In the genomic region with DNA sequence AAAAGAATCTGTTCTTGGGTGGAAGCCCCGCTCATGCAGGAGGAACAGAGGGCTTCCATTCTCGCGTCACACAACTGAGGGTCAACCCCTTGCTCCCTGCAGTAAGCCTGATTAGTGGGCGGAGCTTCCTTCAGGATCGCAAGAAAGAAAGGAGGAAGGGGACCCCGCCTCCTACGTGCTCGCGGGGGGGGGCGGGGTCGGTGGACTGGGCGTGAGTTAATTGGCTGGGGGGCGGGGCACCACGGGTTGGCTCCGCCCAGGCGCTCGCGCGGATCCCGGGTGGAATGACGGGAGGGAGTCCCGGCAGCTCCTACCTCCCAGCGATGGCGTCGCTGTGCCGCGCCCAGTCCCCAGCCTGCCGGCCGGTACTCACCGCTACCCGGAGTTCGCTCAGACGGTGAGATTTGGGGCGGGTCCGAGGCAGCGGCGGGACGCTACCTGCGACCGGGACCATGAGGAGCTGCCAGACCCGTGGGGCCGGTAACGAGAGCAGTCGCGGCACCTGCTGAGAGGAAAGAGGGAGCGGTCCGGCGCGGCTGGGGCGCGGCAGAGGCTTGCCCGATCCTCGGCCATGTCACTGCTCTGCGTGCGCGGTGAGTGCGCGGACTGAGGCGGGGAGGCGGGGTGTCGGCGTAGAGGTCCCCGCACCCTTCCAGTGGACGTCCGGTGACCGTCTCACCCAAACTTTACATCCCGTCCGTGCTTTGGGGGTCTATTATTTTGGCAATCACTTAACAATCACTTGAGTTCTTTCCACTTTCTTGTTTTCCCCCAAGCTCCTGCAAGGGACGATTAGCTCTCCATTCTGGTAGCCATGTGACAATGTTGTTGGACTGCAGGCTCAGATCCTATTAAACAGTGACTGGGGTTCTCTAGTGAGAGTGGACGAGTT, we compare ENCODE assay signal across 8 cellular contexts. TPM values are rescaled to one million over a fixed set of nuclear protein-coding genes. Genes with fewer than 3 reads are reported as not detected.
DNase-seq lines count a peak whose midpoint lies in the region; ATAC-seq and TF ChIP-seq lines count a peak whose summit lies in the region.

A gene (plus strand): TSS at position 297 of the 892 bp plus-strand sequence. CDS start 275 bp downstream, at position 572.

- POLR2A ChIA-PET in CD8-positive, alpha-beta T cell (lab: Charles Lee), result interaction anchor here (1.7 kb wide), 1 partner anchor 45 kb away, joined by 4 read pairs; no protein-coding TSS in a partner anchor
- POLR2A ChIA-PET in RWPE1 (lab: Yijun Ruan, JAX; ENCODE audit: low non-redundant PET), result interaction anchor here (0.6 to 0.8 kb wide), 4 partner anchors 12 to 46 kb away, joined by 3 to 7 read pairs (median 3); a partner anchor contains a TSS

- peak within 1 kb of the TSS; percentile 92 for H3K4me3 Mint-ChIP-seq in CD8-positive, alpha-beta T cell
- H3K4me3 Mint-ChIP-seq in natural killer cell, result peak within 1 kb of the TSS; percentile 92
- H3K4me3 Mint-ChIP-seq in stimulated activated naive B cell treated with anti-CD40 and anti-IgM and Interleukin-4, amounts not matched to agents 10 μg/mL and 1 μg/mL and 100 μg/mL, for 72 hours, result peak within 1 kb of the TSS; percentile 88 to 91

- peak within 1 kb of the TSS; percentile 38; the same call in 1 of the 2 replicates for H3K9ac ChIP-seq in KMS-11

- peak within 1 kb of the TSS; percentile 19 for H3K27ac Mint-ChIP-seq in CD8-positive, alpha-beta T cell
- H3K27ac Mint-ChIP-seq in natural killer cell, result peak within 1 kb of the TSS in 1 of 2 donors; percentile 77
- peak within 1 kb of the TSS; percentile 42 for H3K27ac Mint-ChIP-seq in stimulated activated naive B cell treated with anti-CD40 and anti-IgM and Interleukin-4, amounts not matched to agents 10 μg/mL and 1 μg/mL and 100 μg/mL, for 72 hours

- no peaks in the 10 kb centered on the region for H3K27me3 ChIP-seq in CD8-positive, alpha-beta T cell (ENCODE audit: insufficient read depth, low read length)
- H3K27me3 ChIP-seq in KMS-11 (ENCODE audit: insufficient read depth, low read depth), result no peaks in the 10 kb centered on the region

- peaks cover 7% of the 10 kb centered on the region for H3K27me3 Mint-ChIP-seq in CD8-positive, alpha-beta T cell (ENCODE audit: low read depth)
- peaks cover 7 to 20% of the 10 kb centered on the region in 2 donors for H3K27me3 Mint-ChIP-seq in natural killer cell (ENCODE audit: low read depth in 2 of 2)
- H3K27me3 Mint-ChIP-seq in stimulated activated naive B cell treated with anti-CD40 and anti-IgM and Interleukin-4, amounts not matched to agents 10 μg/mL and 1 μg/mL and 100 μg/mL, for 72 hours, result peaks cover 9 to 20% of the 10 kb centered on the region in 2 donors

- H3K9me3 ChIP-seq in CD8-positive, alpha-beta T cell (ENCODE audit: low read length), result no peaks in the 10 kb centered on the region

- H3K27ac ChIP-seq in CD8-positive, alpha-beta T cell (ENCODE audit: low read depth, low read length), result peak within 1 kb of the TSS; percentile 1
- peak within 1 kb of the TSS; percentile 46 for H3K27ac ChIP-seq in KMS-11
- peak within 1 kb of the TSS; percentile 79 for H3K27ac ChIP-seq in RWPE1

- peaks cover 20% of the 10 kb centered on the region for H3K4me1 Mint-ChIP-seq in CD8-positive, alpha-beta T cell (ENCODE audit: low read depth)
- peaks cover 9 to 14% of the 10 kb centered on the region in 2 donors for H3K4me1 Mint-ChIP-seq in natural killer cell
- H3K4me1 Mint-ChIP-seq in stimulated activated naive B cell treated with anti-CD40 and anti-IgM and Interleukin-4, amounts not matched to agents 10 μg/mL and 1 μg/mL and 100 μg/mL, for 72 hours, result peaks cover 4 to 9% of the 10 kb centered on the region in 2 donors

- H2AFZ ChIP-seq in KMS-11 (ENCODE audit: low read depth), result peak within 1 kb of the TSS; percentile 94

- TF ChIP-seq CTCF in CD8-positive, alpha-beta T cell (IDR thresholded peaks at IDR 0.05), result no peak
- no peak for TF ChIP-seq CTCF in KMS-11 (conservative IDR thresholded peaks at IDR 0.05; ENCODE audit: low read depth, low read length)
- TF ChIP-seq CTCF in RWPE1 (conservative IDR thresholded peaks at IDR 0.05; ENCODE audit: low read depth), result no peak
- TF ChIP-seq CTCF in fibroblast of the aortic adventitia (IDR thresholded peaks at IDR 0.05; ENCODE audit: insufficient read depth, low read length), result peak; percentile 32
- no peak for TF ChIP-seq CTCF in natural killer cell (IDR thresholded peaks at IDR 0.05)

- CTCF ChIA-PET in CD8-positive, alpha-beta T cell (lab: Charles Lee), result interaction anchor here (1.1 to 1.3 kb wide), 2 partner anchors 45 to 48 kb away, joined by 3 to 5 read pairs; no protein-coding TSS in a partner anchor
- CTCF ChIA-PET in RWPE1 (lab: Yijun Ruan, JAX), result interaction anchor here (0.5 to 1.6 kb wide), 7 partner anchors 26 to 541 kb away, joined by 3 to 6 read pairs (median 4); a partner anchor contains a TSS

- peaks cover 8% of the 10 kb centered on the region for H3K4me1 ChIP-seq in CD8-positive, alpha-beta T cell (ENCODE audit: insufficient read depth, low read length)
- H3K4me1 ChIP-seq in KMS-11 (ENCODE audit: low read depth, poor library complexity, severe bottlenecking), result peaks cover 55% of the 10 kb centered on the region

- H3K36me3 ChIP-seq in CD8-positive, alpha-beta T cell (ENCODE audit: insufficient read depth, low read length), result no peaks in the 10 kb centered on the region
- no peaks in the 10 kb centered on the region for H3K36me3 ChIP-seq in KMS-11 (ENCODE audit: insufficient read depth)

- peak within 1 kb of the TSS; percentile 67 for H3K4me2 ChIP-seq in KMS-11

- intact Hi-C loops in CD8-positive, alpha-beta T cell (cut with DNase I, micrococcal nuclease), result loop anchor here (1.0 to 10.0 kb wide), 2 partner anchors 46 to 873 kb away; a partner anchor contains a TSS
- intact Hi-C loops in natural killer cell (cut with micrococcal nuclease), result loop anchor here (5.0 kb wide), 1 partner anchor 45 kb away; a partner anchor contains a TSS

- H4K20me1 ChIP-seq in KMS-11 (ENCODE audit: insufficient read depth), result no peaks in the 10 kb centered on the region

- peaks cover 3% of the 10 kb centered on the region for H3K36me3 Mint-ChIP-seq in CD8-positive, alpha-beta T cell
- no peaks in the 10 kb centered on the region for H3K36me3 Mint-ChIP-seq in natural killer cell
- H3K36me3 Mint-ChIP-seq in stimulated activated naive B cell treated with anti-CD40 and anti-IgM and Interleukin-4, amounts not matched to agents 10 μg/mL and 1 μg/mL and 100 μg/mL, for 72 hours, result no peaks in the 10 kb centered on the region

- peak; percentile 21 to 81 (median 66) for DNase-seq in CD8-positive, alpha-beta T cell
- DNase-seq in RWPE1 (ENCODE audit: low spot score), result peak; percentile 99
- peak; percentile 45 for DNase-seq in activated gamma-delta T cell (lab: John Stamatoyannopoulos, UW)
- peak; percentile 87 for DNase-seq in fibroblast of the aortic adventitia (ENCODE audit: low read depth)
- peak; percentile 58 for DNase-seq in natural killer cell
- DNase-seq in stimulated activated naive B cell treated with anti-CD40 and anti-IgM and Interleukin-4, amounts not matched to agents 10 μg/mL and 1 μg/mL and 100 μg/mL, for 72 hours, result peak; percentile 65

- peak within 1 kb of the TSS; percentile 89 for H3K4me3 ChIP-seq in CD8-positive, alpha-beta T cell (ENCODE audit: low read depth, low read length)
- H3K4me3 ChIP-seq in KMS-11 (IDR thresholded peaks at IDR 0.05; ENCODE audit: insufficient read depth, low read depth, low read length) (no peak within 1 kb of the TSS), fibroblast of the aortic adventitia (ENCODE audit: low read depth, low read length) (peak within 1 kb of the TSS; percentile 85)

- H3K9me3 Mint-ChIP-seq in CD8-positive, alpha-beta T cell, result no peaks in the 10 kb centered on the region
- no peaks in the 10 kb centered on the region for H3K9me3 Mint-ChIP-seq in natural killer cell
- H3K9me3 Mint-ChIP-seq in stimulated activated naive B cell treated with anti-CD40 and anti-IgM and Interleukin-4, amounts not matched to agents 10 μg/mL and 1 μg/mL and 100 μg/mL, for 72 hours, result no peaks in the 10 kb centered on the region

- no peaks in the 10 kb centered on the region; the same call in 1 of the 2 replicates for H3K79me2 ChIP-seq in KMS-11 (ENCODE audit: insufficient read depth, low read depth)

- peak; percentile 92 for ATAC-seq in CD8-positive, alpha-beta T cell
- ATAC-seq in GM21515 (IDR thresholded peaks at IDR 0.05; ENCODE audit: unreplicated experiment), result peak; percentile 61
- peak; percentile 81 to 86 (median 83) for ATAC-seq in natural killer cell
- peak; percentile 83 to 92 for ATAC-seq in stimulated activated naive B cell treated with anti-CD40 and anti-IgM and Interleukin-4, amounts not matched to agents 10 μg/mL and 1 μg/mL and 100 μg/mL, for 72 hours (replicated peaks)

RNA-seq across cellular contexts. Expression of the gene that starts here (rescaled TPM):
- total RNA-seq in CD8-positive, alpha-beta T cell, result under 1 TPM; 0.14 to 0.76 TPM
- 10.1 and 32.6 TPM in 2 replicates for total RNA-seq in fibroblast of the aortic adventitia (ENCODE audit: low replicate concordance)
- total RNA-seq in natural killer cell, result under 1 TPM; 0.21 to 0.78 (median 0.27) TPM

Comparison
In these comparisons a context has a peak if more than half of its experiments do, and no peak if none do; other contexts are left out.
1. Peak in DNase-seq, ATAC-seq, H3K4me3 ChIP-seq and H3K27ac ChIP-seq in CD8-positive, alpha-beta T cell; RNA of the gene not detected or under 1 TPM.
2. Peak in DNase-seq and ATAC-seq in natural killer cell; RNA of the gene not detected or under 1 TPM.
3. DNase-seq: peak in every context shown above with its lines; median percentile 99 in RWPE1; 87 in fibroblast of the aortic adventitia; 66 in CD8-positive, alpha-beta T cell; 65 in stimulated activated naive B cell treated with anti-CD40 and anti-IgM and Interleukin-4, amounts not matched to agents 10 μg/mL and 1 μg/mL and 100 μg/mL, for 72 hours; 58 in natural killer cell; 45 in activated gamma-delta T cell.
4. H3K27ac ChIP-seq: peak in every context shown above with its lines; median percentile 79 in RWPE1; 46 in KMS-11; 1 in CD8-positive, alpha-beta T cell.